In the genomic region with DNA sequence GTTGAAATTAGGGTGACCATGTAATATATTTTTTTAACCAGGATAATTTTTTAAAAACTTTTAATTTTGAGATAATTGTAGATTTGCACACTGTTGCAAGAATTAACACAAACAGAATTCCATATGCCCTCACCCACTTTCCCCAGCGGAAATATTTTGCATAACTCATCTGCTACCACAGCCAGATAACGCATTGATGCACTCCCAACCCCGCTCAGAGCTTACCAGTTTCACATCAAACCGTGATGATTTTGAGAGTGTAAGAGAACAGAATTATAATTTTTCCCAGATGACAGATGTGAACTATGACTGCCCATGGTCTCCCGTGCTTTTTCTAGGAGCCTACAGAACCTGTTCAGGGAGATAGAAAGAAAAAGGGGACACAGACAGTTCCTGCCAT, we compare ENCODE assay signal across 18 cellular contexts. TPM values are rescaled to one million over a fixed set of nuclear protein-coding genes. Genes with fewer than 3 reads are reported as not detected.
DNase-seq lines count a peak whose midpoint lies in the region; ATAC-seq and TF ChIP-seq lines count a peak whose summit lies in the region.
"Had no signal": no experiment of that assay in that cellular context is flagged by ENCODE, and none has a peak within 500 bp of the region (broad histone marks: within the 10 kb centered on the region; RNA-seq: fewer than 3 reads in every experiment).

No MANE protein-coding gene starts in this region.

- ATAC-seq in IMR-90 (ENCODE audit: low read depth): peak; percentile 60

- no peak overlapping the region for H3K23ac ChIP-seq in IMR-90 (ENCODE audit: low read depth, low read length)

- no peak overlapping the region for H2AK9ac ChIP-seq in IMR-90 (replicated peaks; ENCODE audit: low read depth, low read length, poor library complexity)

- H3K79me2 ChIP-seq in GM23248 (ENCODE audit: insufficient read depth) (no peaks in the 10 kb centered on the region), osteoblast (ENCODE audit: insufficient read depth, low read length) (no peaks in the 10 kb centered on the region), PC-9 (ENCODE audit: low read depth) (no peaks in the 10 kb centered on the region)

- H2AFZ ChIP-seq in GM23248: no peak overlapping the region
- H2AFZ ChIP-seq in IMR-90 (replicated peaks; ENCODE audit: low read length, poor library complexity): no peak overlapping the region
- H2AFZ ChIP-seq in osteoblast (ENCODE audit: low read length): no peak overlapping the region
- no peak overlapping the region for H2AFZ ChIP-seq in PC-9

- dilution Hi-C loops in IMR-90 (cut with HindIII; ENCODE audit: low sequenced_read_pairs, unreplicated experiment): no loop called here

- H3K9ac ChIP-seq in GM23248 (no peak overlapping the region), IMR-90 (ENCODE audit: low read depth, low read length) (no peak overlapping the region)

- no peak overlapping the region for H2BK120ac ChIP-seq in IMR-90 (ENCODE audit: low read depth, low read length)

- H3K27me3 ChIP-seq in GM23248 (replicated peaks; ENCODE audit: insufficient read depth) (peaks cover 31% of the 10 kb centered on the region), IMR-90 (ENCODE audit: control insufficient read depth, insufficient read depth, low read length) (peaks cover 27% of the 10 kb centered on the region), osteoblast (ENCODE audit: insufficient read depth, low read length) (peaks cover 11% of the 10 kb centered on the region), PC-9 (ENCODE audit: insufficient read depth, low read depth) (peaks cover 75% of the 10 kb centered on the region)

- CTCF ChIA-PET in IMR-90 (lab: Yijun Ruan, JAX) (no interaction called here), PC-9 (lab: Charles Lee) (no interaction called here)

- intact Hi-C loops in IMR-90 (cut with micrococcal nuclease): no loop called here
- intact Hi-C loops in PC-9 (cut with micrococcal nuclease; ENCODE audit: unreplicated experiment): no loop called here

- no peak for TF ChIP-seq POLR2A in IMR-90 (IDR thresholded peaks at IDR 0.05; ENCODE audit: low read depth, low read length)

- H3K9me2 ChIP-seq in GM23248 (ENCODE audit: insufficient read depth): no peaks in the 10 kb centered on the region
- no peaks in the 10 kb centered on the region for H3K9me2 ChIP-seq in PC-9 (ENCODE audit: insufficient read depth)

- H3F3A ChIP-seq in GM23248 (ENCODE audit: insufficient read depth) (no peaks in the 10 kb centered on the region), PC-9 (ENCODE audit: insufficient read depth, low read depth) (no peaks in the 10 kb centered on the region)

- H3K4ac ChIP-seq in IMR-90 (ENCODE audit: low read depth, low read length): no peak overlapping the region

- H3K9me3 ChIP-seq in GM23248 (ENCODE audit: low read depth) (no peaks in the 10 kb centered on the region), IMR-90 (ENCODE audit: control insufficient read depth, insufficient read depth, low read length) (no peaks in the 10 kb centered on the region), osteoblast (ENCODE audit: low read depth, low read length) (no peaks in the 10 kb centered on the region), PC-9 (ENCODE audit: insufficient read depth, low read depth) (no peaks in the 10 kb centered on the region)

- no peak for TF ChIP-seq RAD21 in IMR-90 (IDR thresholded peaks at IDR 0.05; ENCODE audit: low read length)

- H4K20me1 ChIP-seq in GM23248 (ENCODE audit: insufficient read depth) (no peaks in the 10 kb centered on the region), IMR-90 (ENCODE audit: insufficient read depth, low read length) (no peaks in the 10 kb centered on the region), osteoblast (ENCODE audit: insufficient read depth, low read length) (no peaks in the 10 kb centered on the region), PC-9 (ENCODE audit: insufficient read depth) (no peaks in the 10 kb centered on the region)

- BruUV-seq in IMR-90 (replicated peaks; lab: Mats Ljungman, UMichigan) (no TSS peak), PC-9 (replicated peaks; lab: Mats Ljungman, UMichigan) (no TSS peak)

- no peak overlapping the region for H4K8ac ChIP-seq in IMR-90 (ENCODE audit: low read depth in 2 of 2, low read length in 2 of 2)

- in situ Hi-C loops in GM23248 (cut with MboI): no loop called here
- in situ Hi-C loops in IMR-90 (cut with MboI; ENCODE audit: low sequenced_read_pairs): no loop called here

- no peak overlapping the region for H3K14ac ChIP-seq in IMR-90 (replicated peaks; ENCODE audit: low read depth, low read length)

- DNase-seq in GM23248 (no peak), IMR-90 (no peak), fibroblast of pulmonary artery (ENCODE audit: low read depth) (peak; percentile 8), osteoblast (ENCODE audit: insufficient read length, low spot score, missing footprints) (peak; percentile 45), MV-4-11 (lab: John Stamatoyannopoulos, UW) (no peak), NCI-H187 (lab: John Stamatoyannopoulos, UW) (no peak), PC-9 (no peak)
- DNase-seq: C1 segment of cervical spinal cord; Calu3; CD4-positive, alpha-beta memory T cell; COR-L47; DMS53; DMS79 treated with DMSO at 0.1 percent for 48 hours; GF-D8; H7; HCEC 1CT had no signal

- H3K79me1 ChIP-seq in IMR-90 (ENCODE audit: low read depth in 1 of 2, low read length in 2 of 2): no peaks in the 10 kb centered on the region

- WGBS in GM23248 (ENCODE audit: low coverage in 1 of 2, low lambda C conversion rate in 2 of 2, missing lambda C conversion rate in 2 of 2), 2 experiments: 22 to 27% methylated on average over 5 of the region's 5 CpGs
- WGBS in IMR-90 (ENCODE audit: extremely low coverage in 2 of 2, insufficient read length in 1 of 2), 2 experiments: no CpG with 5 or more reads among the region's 5 CpGs

- POLR2A ChIA-PET in IMR-90 (lab: Charles Lee; ENCODE audit: unreplicated experiment) (interaction anchor here (0.6 kb wide), 1 partner anchor 300 kb away, joined by 5 read pairs; no protein-coding TSS in a partner anchor), PC-9 (lab: Charles Lee; ENCODE audit: unreplicated experiment) (no interaction called here)

- no peaks in the 10 kb centered on the region for H3K9me1 ChIP-seq in IMR-90 (ENCODE audit: insufficient read depth, low read length)

- TF ChIP-seq CTCF in IMR-90 (conservative IDR thresholded peaks at IDR 0.05; ENCODE audit: low read depth, low read length): no peak
- TF ChIP-seq CTCF in fibroblast of pulmonary artery (IDR thresholded peaks at IDR 0.05; ENCODE audit: low read length, missing control alignments): no peak
- no peak for TF ChIP-seq CTCF in osteoblast (IDR thresholded peaks at IDR 0.05; ENCODE audit: extremely low read depth, low read depth, low read length)
- no peak for TF ChIP-seq CTCF in PC-9 (conservative IDR thresholded peaks at IDR 0.05)

- H3K36me3 ChIP-seq in GM23248 (ENCODE audit: low read depth) (no peaks in the 10 kb centered on the region), IMR-90 (ENCODE audit: control insufficient read depth, insufficient read depth, low read length) (no peaks in the 10 kb centered on the region), osteoblast (ENCODE audit: insufficient read depth, low read length) (no peaks in the 10 kb centered on the region), PC-9 (ENCODE audit: low read depth) (no peaks in the 10 kb centered on the region)

- no peak overlapping the region for H4K5ac ChIP-seq in IMR-90 (ENCODE audit: low read depth, low read length)

- H3K4me3 ChIP-seq in GM23248 (no peak overlapping the region), IMR-90 (ENCODE audit: insufficient read depth, low read depth, low read length) (no peak overlapping the region), fibroblast of pulmonary artery (replicated peaks; ENCODE audit: low read depth, low read length) (no peak overlapping the region), osteoblast (ENCODE audit: insufficient read depth, low read length) (no peak overlapping the region), PC-9 (no peak overlapping the region)

- H3K56ac ChIP-seq in IMR-90 (ENCODE audit: extremely low read depth, insufficient read depth, low read length): no peak overlapping the region

- no peak overlapping the region for H2BK5ac ChIP-seq in IMR-90 (ENCODE audit: low read depth, low read length, poor library complexity, severe bottlenecking)

- no peak overlapping the region for H4K91ac ChIP-seq in IMR-90 (ENCODE audit: insufficient read depth, low read depth, low read length)

- peak overlapping the region; percentile 44 for H3K4me2 ChIP-seq in GM23248 (ENCODE audit: unreplicated experiment)
- no peak overlapping the region for H3K4me2 ChIP-seq in IMR-90 (ENCODE audit: low read depth, low read length)
- H3K4me2 ChIP-seq in osteoblast (ENCODE audit: insufficient read depth, low read length): no peak overlapping the region
- no peak overlapping the region for H3K4me2 ChIP-seq in PC-9

- no peak overlapping the region for H2BK20ac ChIP-seq in IMR-90 (ENCODE audit: low read depth, low read length)

- no peaks in the 10 kb centered on the region for H3K4me1 ChIP-seq in GM23248 (ENCODE audit: insufficient read depth)
- H3K4me1 ChIP-seq in IMR-90 (ENCODE audit: control insufficient read depth, insufficient read depth, low read length): no peaks in the 10 kb centered on the region
- no peaks in the 10 kb centered on the region for H3K4me1 ChIP-seq in osteoblast (ENCODE audit: insufficient read depth, low read length)
- H3K4me1 ChIP-seq in PC-9 (replicated peaks; ENCODE audit: insufficient read depth): no peaks in the 10 kb centered on the region

- H2BK15ac ChIP-seq in IMR-90 (ENCODE audit: low read depth, low read length): no peak overlapping the region

- no peak overlapping the region for H3K18ac ChIP-seq in IMR-90 (ENCODE audit: low read depth, low read length)

- no peak overlapping the region for H2AK5ac ChIP-seq in IMR-90 (ENCODE audit: low read depth, low read length)

- no peak overlapping the region for H3K27ac ChIP-seq in GM23248
- H3K27ac ChIP-seq in IMR-90 (ENCODE audit: insufficient read depth, low read length): no peak overlapping the region
- no peak overlapping the region for H3K27ac ChIP-seq in osteoblast (ENCODE audit: low read depth, low read length)
- no peak overlapping the region for H3K27ac ChIP-seq in PC-9

TF ChIP-seq in IMR-90, 13 proteins besides CTCF, POLR2A, EP300 and RAD21:
- TF ChIP-seq MAZ (IDR thresholded peaks at IDR 0.05; ENCODE audit: borderline replicate concordance, low read depth, low read length) (no peak), CEBPB (IDR thresholded peaks at IDR 0.05; ENCODE audit: low read depth, low read length) (no peak), RFX5 (IDR thresholded peaks at IDR 0.05; ENCODE audit: low read depth, low read length) (no peak)

RNA-seq across cellular contexts. Expression of gene LDLRAD4, which starts 35.2 kb away (rescaled TPM):
- total RNA-seq in GM23248 (2014; rRNA removed; shearing (Covaris generic)): not detected in 2 replicates
- polyA plus RNA-seq in GM23248 (2016; fragmentation: Nextera tagmentation; extraction: Ambion mirVana) (not detected in 2 replicates), IMR-90 (2012; rRNA removed) (not detected in 2 replicates)
- total RNA-seq in IMR-90 (2012; rRNA removed) (not detected in 2 replicates), osteoblast (under 0.01 and 0.88 TPM in 2 replicates), PC-9 (2021) (1.2 and 1.7 TPM in 2 replicates)
- not detected in 2 replicates for polyA plus RNA-seq in IMR-90 (2012; cell fraction: cytosol; rRNA removed)
- polyA plus RNA-seq in IMR-90 (2012; cell fraction: nucleus; rRNA removed; ENCODE audit: low replicate concordance): 0.02 and 0.24 TPM in 2 replicates
- total RNA-seq: G401 had no signal
- polyA plus RNA-seq: BJ had no signal

Comparison
In these comparisons a context has a peak if more than half of its experiments do, and no peak if none do; other contexts are left out.
1. DNase-seq: peak in fibroblast of pulmonary artery (single experiment) and osteoblast (single experiment); none in GM23248 (single experiment), IMR-90 (single experiment), MV-4-11 (single experiment), NCI-H187 (0 of 2) and PC-9 (0 of 2).